14 cellular contexts compared by ENCODE assay signal in genomic region chr9:33117816-33118215, GRCh38. TPM values are rescaled to one million over a fixed set of nuclear protein-coding genes. Genes with fewer than 3 reads are reported as not detected.
DNase-seq lines count a peak whose midpoint lies in the region; ATAC-seq and TF ChIP-seq lines count a peak whose summit lies in the region.
"Had no signal": no experiment of that assay in that cellular context is flagged by ENCODE, and none has a peak within 500 bp of the region (broad histone marks: within the 10 kb centered on the region; RNA-seq: fewer than 3 reads in every experiment).

No MANE protein-coding gene starts in this region.

- peak overlapping the region; percentile 64 to 77 for H3K27ac Mint-ChIP-seq in natural killer cell

- no peak overlapping the region for H2BK20ac ChIP-seq in IMR-90 (ENCODE audit: low read depth, low read length)

- no peak for TF ChIP-seq POLR2A in IMR-90 (IDR thresholded peaks at IDR 0.05; ENCODE audit: low read depth, low read length)
- no peak for TF ChIP-seq POLR2A in breast epithelium (IDR thresholded peaks at IDR 0.05)
- TF ChIP-seq POLR2A in prostate gland (IDR thresholded peaks at IDR 0.05): no peak

- H3K36me3 Mint-ChIP-seq in natural killer cell: no peaks in the 10 kb centered on the region

- DNase-seq in IMR-90 (no peak), breast epithelium (ENCODE audit: low spot score in 2 of 2) (no peak), natural killer cell (no peak), prostate gland (ENCODE audit: low spot score) (no peak)
- DNase-seq: activated CD4-positive, CD25-positive, alpha-beta regulatory T cell treated with anti-CD3 and anti-CD28 coated beads, Interleukin-2, amount 50 U/mL, for 72 hours; H7; NCI-H1092; NCI-H526; SJCRH30 had no signal

- peak overlapping the region; percentile 30; the same call in 1 of the 2 replicates for H2AK5ac ChIP-seq in IMR-90 (ENCODE audit: low read depth, low read length)

- POLR2A ChIA-PET in IMR-90 (lab: Charles Lee; ENCODE audit: unreplicated experiment): no interaction called here

- intact Hi-C loops in IMR-90 (cut with micrococcal nuclease): no loop called here
- intact Hi-C loops in breast epithelium (cut with DNase I; ENCODE audit: low total_unique reads): no loop called here
- intact Hi-C loops in natural killer cell (cut with micrococcal nuclease): loop anchor here (10.0 kb wide), 1 partner anchor 47 kb away; the partner anchor contains the start of gene B4GALT1
- intact Hi-C loops in prostate gland (cut with DNase I): no loop called here

- no peak overlapping the region for H2AK9ac ChIP-seq in IMR-90 (replicated peaks; ENCODE audit: low read depth, low read length, poor library complexity)

- TF ChIP-seq CTCF in IMR-90 (conservative IDR thresholded peaks at IDR 0.05; ENCODE audit: low read depth, low read length) (no peak), breast epithelium (IDR thresholded peaks at IDR 0.05) (no peak), natural killer cell (IDR thresholded peaks at IDR 0.05) (no peak), prostate gland (IDR thresholded peaks at IDR 0.05) (no peak)

- H3K4me2 ChIP-seq in BLaER1 treated with 17β-estradiol and CSF1 and Interleukin-3, amounts not matched to agents 10 nM and 100 nM: peak overlapping the region; percentile 70 to 91 (median 81)
- no peak overlapping the region for H3K4me2 ChIP-seq in IMR-90 (ENCODE audit: low read depth, low read length)

- H3K4me1 ChIP-seq in BLaER1 treated with 17β-estradiol and CSF1 and Interleukin-3, amounts not matched to agents 10 nM and 100 nM: peaks cover 44 to 78% (median 62%) of the 10 kb centered on the region in 10 experiments
- peaks cover 12% of the 10 kb centered on the region for H3K4me1 ChIP-seq in IMR-90 (ENCODE audit: control insufficient read depth, insufficient read depth, low read length)
- no peaks in the 10 kb centered on the region for H3K4me1 ChIP-seq in breast epithelium
- no peaks in the 10 kb centered on the region for H3K4me1 ChIP-seq in prostate gland (replicated peaks)

- no peak overlapping the region for H3K18ac ChIP-seq in IMR-90 (ENCODE audit: low read depth, low read length)

- BruUV-seq in IMR-90 (replicated peaks; lab: Mats Ljungman, UMichigan): no TSS peak

- no peak overlapping the region for H2BK120ac ChIP-seq in IMR-90 (ENCODE audit: low read depth, low read length)

- H3K14ac ChIP-seq in IMR-90 (replicated peaks; ENCODE audit: low read depth, low read length): no peak overlapping the region; the same call in 1 of the 2 replicates

- no peak overlapping the region for H2BK5ac ChIP-seq in IMR-90 (ENCODE audit: low read depth, low read length, poor library complexity, severe bottlenecking)

- H2AFZ ChIP-seq in IMR-90 (replicated peaks; ENCODE audit: low read length, poor library complexity): no peak overlapping the region

- dilution Hi-C loops in IMR-90 (cut with HindIII; ENCODE audit: low sequenced_read_pairs, unreplicated experiment): no loop called here

- H3K27me3 Mint-ChIP-seq in natural killer cell (ENCODE audit: low read depth in 2 of 2): peaks cover 0 to 2% of the 10 kb centered on the region in 2 donors

- H4K5ac ChIP-seq in IMR-90 (ENCODE audit: low read depth, low read length): no peak overlapping the region

- H3K4me3 ChIP-seq in BLaER1 treated with 17β-estradiol and CSF1 and Interleukin-3, amounts not matched to agents 10 nM and 100 nM: peak overlapping the region in 2 of 10 experiments; percentile 9; a peak in 1 of 20 replicates
- H3K4me3 ChIP-seq in IMR-90 (ENCODE audit: insufficient read depth, low read depth, low read length) (no peak overlapping the region), breast epithelium (no peak overlapping the region), prostate gland (no peak overlapping the region)
- H3K4me3 ChIP-seq: SJCRH30 had no signal

- peaks cover 46 to 86% of the 10 kb centered on the region in 2 experiments for H3K79me1 ChIP-seq in IMR-90 (ENCODE audit: low read depth in 1 of 2, low read length in 2 of 2)

- peaks cover 60 to 86% (median 75%) of the 10 kb centered on the region in 11 experiments for H3K36me3 ChIP-seq in BLaER1 treated with 17β-estradiol and CSF1 and Interleukin-3, amounts not matched to agents 10 nM and 100 nM
- H3K36me3 ChIP-seq in IMR-90 (ENCODE audit: control insufficient read depth, insufficient read depth, low read length): peaks cover 34% of the 10 kb centered on the region
- H3K36me3 ChIP-seq in breast epithelium: no peaks in the 10 kb centered on the region
- H3K36me3 ChIP-seq in prostate gland: peaks cover 0 to 6% of the 10 kb centered on the region in 2 donors

- H3K4me3 Mint-ChIP-seq in natural killer cell: no peak overlapping the region

- peak overlapping the region in 9 of 11 experiments; percentile 59 to 90 (median 79); a peak in 16 of 22 replicates for H3K27ac ChIP-seq in BLaER1 treated with 17β-estradiol and CSF1 and Interleukin-3, amounts not matched to agents 10 nM and 100 nM
- H3K27ac ChIP-seq in IMR-90 (ENCODE audit: insufficient read depth, low read length): no peak overlapping the region
- peak overlapping the region; percentile 43 to 48 for H3K27ac ChIP-seq in breast epithelium
- H3K27ac ChIP-seq in prostate gland: no peak overlapping the region
- H3K27ac ChIP-seq: C4-2B, SJCRH30 had no signal

- peaks cover 28% of the 10 kb centered on the region for H3K9me1 ChIP-seq in IMR-90 (ENCODE audit: insufficient read depth, low read length)

- no peaks in the 10 kb centered on the region for H3K27me3 ChIP-seq in BLaER1 treated with 17β-estradiol and CSF1 and Interleukin-3, amounts not matched to agents 10 nM and 100 nM
- no peaks in the 10 kb centered on the region for H3K27me3 ChIP-seq in IMR-90 (ENCODE audit: control insufficient read depth, insufficient read depth, low read length)
- no peaks in the 10 kb centered on the region for H3K27me3 ChIP-seq in breast epithelium
- H3K27me3 ChIP-seq in prostate gland (replicated peaks; ENCODE audit: insufficient read depth): no peaks in the 10 kb centered on the region
- H3K27me3 ChIP-seq: SJCRH30 had no signal

- CTCF ChIA-PET in IMR-90 (lab: Yijun Ruan, JAX): interaction anchor here (0.7 kb wide), 1 partner anchor 74 kb away, joined by 3 read pairs; no protein-coding TSS in a partner anchor

- peaks cover 0 to 60% (median 17%) of the 10 kb centered on the region in 11 experiments; a peak in 17 of 22 replicates for H4K20me1 ChIP-seq in BLaER1 treated with 17β-estradiol and CSF1 and Interleukin-3, amounts not matched to agents 10 nM and 100 nM
- H4K20me1 ChIP-seq in IMR-90 (ENCODE audit: insufficient read depth, low read length): peaks cover 6% of the 10 kb centered on the region; the same call in 1 of the 2 replicates

- TF ChIP-seq RAD21 in IMR-90 (IDR thresholded peaks at IDR 0.05; ENCODE audit: low read length): no peak

- in situ Hi-C loops in IMR-90 (cut with MboI; ENCODE audit: low sequenced_read_pairs): no loop called here

- no peak overlapping the region for H2BK15ac ChIP-seq in IMR-90 (ENCODE audit: low read depth, low read length)

- no peaks in the 10 kb centered on the region for H3K9me3 ChIP-seq in BLaER1 treated with 17β-estradiol and CSF1 and Interleukin-3, amounts not matched to agents 10 nM and 100 nM (replicated peaks in 1 of 11)
- H3K9me3 ChIP-seq in IMR-90 (ENCODE audit: control insufficient read depth, insufficient read depth, low read length): no peaks in the 10 kb centered on the region
- H3K9me3 ChIP-seq in breast epithelium: no peaks in the 10 kb centered on the region
- H3K9me3 ChIP-seq in prostate gland: no peaks in the 10 kb centered on the region
- H3K9me3 ChIP-seq: SJCRH30 had no signal

- H3K4me1 Mint-ChIP-seq in natural killer cell: peaks cover 38 to 56% of the 10 kb centered on the region in 2 donors

- H3K9me3 Mint-ChIP-seq in natural killer cell: no peaks in the 10 kb centered on the region

- no peak overlapping the region for H4K91ac ChIP-seq in IMR-90 (ENCODE audit: insufficient read depth, low read depth, low read length)

- no peak overlapping the region for H4K8ac ChIP-seq in IMR-90 (ENCODE audit: low read depth in 2 of 2, low read length in 2 of 2)

- no CpG with 5 or more reads among the region's 4 CpGs for WGBS in IMR-90 (ENCODE audit: extremely low coverage in 2 of 2, insufficient read length in 1 of 2), 2 experiments
- 90% methylated on average over 4 of the region's 4 CpGs for WGBS in prostate gland

- no peak for ATAC-seq in IMR-90 (ENCODE audit: low read depth)
- no peak for ATAC-seq in natural killer cell
- no peak for ATAC-seq in GM21360 (IDR thresholded peaks at IDR 0.05; ENCODE audit: unreplicated experiment)
- no peak for ATAC-seq in GM19351 (IDR thresholded peaks at IDR 0.05; ENCODE audit: unreplicated experiment)
- no peak for ATAC-seq in GM19397 (IDR thresholded peaks at IDR 0.05; ENCODE audit: unreplicated experiment)

- H3K4ac ChIP-seq in IMR-90 (ENCODE audit: low read depth, low read length): no peak overlapping the region

- H3K23ac ChIP-seq in IMR-90 (ENCODE audit: low read depth, low read length): 0 out of 2 replicates have a peak overlapping the region, but pooled peaks have one; percentile 42

- peak overlapping the region in 9 of 11 experiments; percentile 39 to 81 (median 70); a peak in 10 of 22 replicates for H3K9ac ChIP-seq in BLaER1 treated with 17β-estradiol and CSF1 and Interleukin-3, amounts not matched to agents 10 nM and 100 nM
- H3K9ac ChIP-seq in IMR-90 (ENCODE audit: low read depth, low read length): no peak overlapping the region

- no peak overlapping the region for H3K56ac ChIP-seq in IMR-90 (ENCODE audit: extremely low read depth, insufficient read depth, low read length)

TF ChIP-seq in IMR-90, 13 proteins besides CTCF, POLR2A, EP300 and RAD21:
- TF ChIP-seq MXI1 (IDR thresholded peaks at IDR 0.05; ENCODE audit: borderline replicate concordance, low read depth, low read length) (no peak), BHLHE40 (IDR thresholded peaks at IDR 0.05; ENCODE audit: low read depth, low read length) (no peak), RFX5 (IDR thresholded peaks at IDR 0.05; ENCODE audit: low read depth, low read length) (no peak), SMC3 (IDR thresholded peaks at IDR 0.05; ENCODE audit: low read depth, low read length) (no peak), CHD1 (IDR thresholded peaks at IDR 0.05; ENCODE audit: low read depth, low read length) (no peak)

RNA-seq across cellular contexts. Expression of gene SMU1, which starts 41.3 kb away (rescaled TPM):
- total RNA-seq in IMR-90 (2012; rRNA removed) (36.0 and 37.8 TPM in 2 replicates), breast epithelium (10 to 100 TPM; 19.8 to 22.1 (median 21.0) TPM), natural killer cell (10 to 100 TPM; 21.9 to 23.2 (median 22.1) TPM), prostate gland (10 to 100 TPM; 18.4 to 19.1 TPM)
- 8.6 and 11.1 TPM in 2 replicates for polyA plus RNA-seq in IMR-90 (2012; rRNA removed)
- 3.0 and 4.1 TPM in 2 replicates for polyA plus RNA-seq in IMR-90 (2012; cell fraction: cytosol; rRNA removed)
- polyA plus RNA-seq in IMR-90 (2012; cell fraction: nucleus; rRNA removed; ENCODE audit: low replicate concordance): 1.4 and 6.1 TPM in 2 replicates

RNA-seq across cellular contexts. Expression of gene B4GALT1, which starts 49.3 kb away (rescaled TPM):
- total RNA-seq in IMR-90 (2012; rRNA removed) (8.8 and 11.9 TPM in 2 replicates), breast epithelium (10 to 100 TPM; 60.8 to 81.8 (median 66.2) TPM), natural killer cell (100 to 1,000 TPM; 122 to 143 (median 128) TPM), prostate gland (100 to 1,000 TPM; 153 to 185 TPM)
- 37.6 and 37.8 TPM in 2 replicates for polyA plus RNA-seq in IMR-90 (2012; rRNA removed)
- 28.7 and 34.0 TPM in 2 replicates for polyA plus RNA-seq in IMR-90 (2012; cell fraction: cytosol; rRNA removed)
- 15.4 and 23.3 TPM in 2 replicates for polyA plus RNA-seq in IMR-90 (2012; cell fraction: nucleus; rRNA removed; ENCODE audit: low replicate concordance)

Comparison
In these comparisons a context has a peak if more than half of its experiments do, and no peak if none do; other contexts are left out.
1. H3K27ac ChIP-seq: peak in BLaER1 treated with 17β-estradiol and CSF1 and Interleukin-3, amounts not matched to agents 10 nM and 100 nM (9 of 11) and breast epithelium (2 of 2); none in IMR-90 (single experiment) and prostate gland (0 of 2).